1 cellular context compared by ENCODE assay signal in genomic region chr9:93582550-93582949, GRCh38.
TF ChIP-seq lines count a peak whose summit lies in the region.

No MANE protein-coding gene starts in this region.

TF ChIP-seq in K562, 482 proteins besides CTCF, POLR2A, EP300 and RAD21:
- no peak for TF ChIP-seq HNRNPL (IDR thresholded peaks at IDR 0.05; ENCODE audit: low read depth, low read length)
- TF ChIP-seq HLTF (IDR thresholded peaks at IDR 0.05), result no peak
- TF ChIP-seq ZNF57 (CRISPR knock-in tag; IDR thresholded peaks at IDR 0.05), result no peak
- peak; percentile 69 for TF ChIP-seq PKNOX1 (IDR thresholded peaks at IDR 0.05)
- TF ChIP-seq FOSL1 (tag; conservative IDR thresholded peaks at IDR 0.05), result no peak
- TF ChIP-seq ELF1 (tag; IDR thresholded peaks at IDR 0.05), result no peak
- TF ChIP-seq ZBTB40 (IDR thresholded peaks at IDR 0.05), result no peak
- TF ChIP-seq ZBTB40 (CRISPR knock-in tag; IDR thresholded peaks at IDR 0.05), result no peak
